1 cellular context compared by ENCODE assay signal in the genomic region with DNA sequence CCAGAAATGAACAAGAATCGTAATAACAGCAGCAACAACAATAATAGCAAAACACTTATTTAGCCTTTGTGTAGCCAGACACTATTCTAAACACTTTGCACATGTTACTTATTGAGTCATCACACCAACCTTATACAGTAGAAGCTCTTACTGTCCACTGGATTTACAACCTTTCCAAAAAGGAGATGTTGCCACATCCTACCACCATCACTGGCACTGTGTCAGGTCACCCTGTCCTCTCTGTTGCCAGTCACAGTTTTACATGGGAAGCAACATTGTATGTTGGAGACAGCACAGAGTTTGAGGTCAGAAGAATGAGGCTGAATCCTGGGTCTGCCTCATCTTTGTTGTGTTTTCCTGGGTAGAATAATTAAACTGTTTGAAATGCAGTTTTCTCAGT.
TF ChIP-seq lines count a peak whose summit lies in the region.

No MANE protein-coding gene starts in this region.

TF ChIP-seq in HepG2, 621 proteins besides CTCF, POLR2A, EP300 and RAD21:
- TF ChIP-seq, protein P1, sequence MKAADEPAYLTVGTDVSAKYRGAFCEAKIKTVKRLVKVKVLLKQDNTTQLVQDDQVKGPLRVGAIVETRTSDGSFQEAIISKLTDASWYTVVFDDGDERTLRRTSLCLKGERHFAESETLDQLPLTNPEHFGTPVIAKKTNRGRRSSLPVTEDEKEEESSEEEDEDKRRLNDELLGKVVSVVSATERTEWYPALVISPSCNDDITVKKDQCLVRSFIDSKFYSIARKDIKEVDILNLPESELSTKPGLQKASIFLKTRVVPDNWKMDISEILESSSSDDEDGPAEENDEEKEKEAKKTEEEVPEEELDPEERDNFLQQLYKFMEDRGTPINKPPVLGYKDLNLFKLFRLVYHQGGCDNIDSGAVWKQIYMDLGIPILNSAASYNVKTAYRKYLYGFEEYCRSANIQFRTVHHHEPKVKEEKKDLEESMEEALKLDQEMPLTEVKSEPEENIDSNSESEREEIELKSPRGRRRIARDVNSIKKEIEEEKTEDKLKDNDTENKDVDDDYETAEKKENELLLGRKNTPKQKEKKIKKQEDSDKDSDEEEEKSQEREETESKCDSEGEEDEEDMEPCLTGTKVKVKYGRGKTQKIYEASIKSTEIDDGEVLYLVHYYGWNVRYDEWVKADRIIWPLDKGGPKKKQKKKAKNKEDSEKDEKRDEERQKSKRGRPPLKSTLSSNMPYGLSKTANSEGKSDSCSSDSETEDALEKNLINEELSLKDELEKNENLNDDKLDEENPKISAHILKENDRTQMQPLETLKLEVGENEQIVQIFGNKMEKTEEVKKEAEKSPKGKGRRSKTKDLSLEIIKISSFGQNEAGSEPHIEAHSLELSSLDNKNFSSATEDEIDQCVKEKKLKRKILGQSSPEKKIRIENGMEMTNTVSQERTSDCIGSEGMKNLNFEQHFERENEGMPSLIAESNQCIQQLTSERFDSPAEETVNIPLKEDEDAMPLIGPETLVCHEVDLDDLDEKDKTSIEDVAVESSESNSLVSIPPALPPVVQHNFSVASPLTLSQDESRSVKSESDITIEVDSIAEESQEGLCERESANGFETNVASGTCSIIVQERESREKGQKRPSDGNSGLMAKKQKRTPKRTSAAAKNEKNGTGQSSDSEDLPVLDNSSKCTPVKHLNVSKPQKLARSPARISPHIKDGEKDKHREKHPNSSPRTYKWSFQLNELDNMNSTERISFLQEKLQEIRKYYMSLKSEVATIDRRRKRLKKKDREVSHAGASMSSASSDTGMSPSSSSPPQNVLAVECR (CRISPR knock-in tag; IDR thresholded peaks at IDR 0.05; ENCODE audit: borderline replicate concordance): no peak
- TF ChIP-seq, protein P2, sequence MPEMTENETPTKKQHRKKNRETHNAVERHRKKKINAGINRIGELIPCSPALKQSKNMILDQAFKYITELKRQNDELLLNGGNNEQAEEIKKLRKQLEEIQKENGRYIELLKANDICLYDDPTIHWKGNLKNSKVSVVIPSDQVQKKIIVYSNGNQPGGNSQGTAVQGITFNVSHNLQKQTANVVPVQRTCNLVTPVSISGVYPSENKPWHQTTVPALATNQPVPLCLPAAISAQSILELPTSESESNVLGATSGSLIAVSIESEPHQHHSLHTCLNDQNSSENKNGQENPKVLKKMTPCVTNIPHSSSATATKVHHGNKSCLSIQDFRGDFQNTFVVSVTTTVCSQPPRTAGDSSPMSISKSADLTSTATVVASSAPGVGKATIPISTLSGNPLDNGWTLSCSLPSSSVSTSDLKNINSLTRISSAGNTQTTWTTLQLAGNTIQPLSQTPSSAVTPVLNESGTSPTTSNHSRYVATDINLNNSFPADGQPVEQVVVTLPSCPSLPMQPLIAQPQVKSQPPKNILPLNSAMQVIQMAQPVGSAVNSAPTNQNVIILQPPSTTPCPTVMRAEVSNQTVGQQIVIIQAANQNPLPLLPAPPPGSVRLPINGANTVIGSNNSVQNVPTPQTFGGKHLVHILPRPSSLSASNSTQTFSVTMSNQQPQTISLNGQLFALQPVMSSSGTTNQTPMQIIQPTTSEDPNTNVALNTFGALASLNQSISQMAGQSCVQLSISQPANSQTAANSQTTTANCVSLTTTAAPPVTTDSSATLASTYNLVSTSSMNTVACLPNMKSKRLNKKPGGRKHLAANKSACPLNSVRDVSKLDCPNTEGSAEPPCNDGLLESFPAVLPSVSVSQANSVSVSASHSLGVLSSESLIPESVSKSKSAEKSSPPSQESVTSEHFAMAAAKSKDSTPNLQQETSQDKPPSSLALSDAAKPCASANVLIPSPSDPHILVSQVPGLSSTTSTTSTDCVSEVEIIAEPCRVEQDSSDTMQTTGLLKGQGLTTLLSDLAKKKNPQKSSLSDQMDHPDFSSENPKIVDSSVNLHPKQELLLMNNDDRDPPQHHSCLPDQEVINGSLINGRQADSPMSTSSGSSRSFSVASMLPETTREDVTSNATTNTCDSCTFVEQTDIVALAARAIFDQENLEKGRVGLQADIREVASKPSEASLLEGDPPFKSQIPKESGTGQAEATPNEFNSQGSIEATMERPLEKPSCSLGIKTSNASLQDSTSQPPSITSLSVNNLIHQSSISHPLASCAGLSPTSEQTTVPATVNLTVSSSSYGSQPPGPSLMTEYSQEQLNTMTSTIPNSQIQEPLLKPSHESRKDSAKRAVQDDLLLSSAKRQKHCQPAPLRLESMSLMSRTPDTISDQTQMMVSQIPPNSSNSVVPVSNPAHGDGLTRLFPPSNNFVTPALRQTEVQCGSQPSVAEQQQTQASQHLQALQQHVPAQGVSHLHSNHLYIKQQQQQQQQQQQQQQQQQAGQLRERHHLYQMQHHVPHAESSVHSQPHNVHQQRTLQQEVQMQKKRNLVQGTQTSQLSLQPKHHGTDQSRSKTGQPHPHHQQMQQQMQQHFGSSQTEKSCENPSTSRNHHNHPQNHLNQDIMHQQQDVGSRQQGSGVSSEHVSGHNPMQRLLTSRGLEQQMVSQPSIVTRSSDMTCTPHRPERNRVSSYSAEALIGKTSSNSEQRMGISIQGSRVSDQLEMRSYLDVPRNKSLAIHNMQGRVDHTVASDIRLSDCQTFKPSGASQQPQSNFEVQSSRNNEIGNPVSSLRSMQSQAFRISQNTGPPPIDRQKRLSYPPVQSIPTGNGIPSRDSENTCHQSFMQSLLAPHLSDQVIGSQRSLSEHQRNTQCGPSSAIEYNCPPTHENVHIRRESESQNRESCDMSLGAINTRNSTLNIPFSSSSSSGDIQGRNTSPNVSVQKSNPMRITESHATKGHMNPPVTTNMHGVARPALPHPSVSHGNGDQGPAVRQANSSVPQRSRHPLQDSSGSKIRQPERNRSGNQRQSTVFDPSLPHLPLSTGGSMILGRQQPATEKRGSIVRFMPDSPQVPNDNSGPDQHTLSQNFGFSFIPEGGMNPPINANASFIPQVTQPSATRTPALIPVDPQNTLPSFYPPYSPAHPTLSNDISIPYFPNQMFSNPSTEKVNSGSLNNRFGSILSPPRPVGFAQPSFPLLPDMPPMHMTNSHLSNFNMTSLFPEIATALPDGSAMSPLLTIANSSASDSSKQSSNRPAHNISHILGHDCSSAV (CRISPR knock-in tag; IDR thresholded peaks at IDR 0.05; ENCODE audit: borderline replicate concordance): no peak
- TF ChIP-seq ZFP90 (CRISPR knock-in tag; IDR thresholded peaks at IDR 0.05; ENCODE audit: borderline replicate concordance) (no peak), SKI (IDR thresholded peaks at IDR 0.05; ENCODE audit: partially characterized antibody) (no peak), SOX5 (CRISPR knock-in tag; IDR thresholded peaks at IDR 0.05; ENCODE audit: borderline replicate concordance) (no peak), HDAC1 (CRISPR knock-in tag; IDR thresholded peaks at IDR 0.05) (no peak), DR1 (CRISPR knock-in tag; IDR thresholded peaks at IDR 0.05) (no peak), KDM5B (CRISPR knock-in tag; IDR thresholded peaks at IDR 0.05; ENCODE audit: borderline replicate concordance) (no peak), ZNF562 (CRISPR knock-in tag; IDR thresholded peaks at IDR 0.05; ENCODE audit: borderline replicate concordance) (no peak), ZFP37 (CRISPR knock-in tag; IDR thresholded peaks at IDR 0.05; ENCODE audit: borderline replicate concordance) (no peak), ERF (CRISPR knock-in tag; IDR thresholded peaks at IDR 0.05) (no peak), JDP2 (CRISPR knock-in tag; IDR thresholded peaks at IDR 0.05; ENCODE audit: borderline replicate concordance) (no peak), ZNF569 (CRISPR knock-in tag; IDR thresholded peaks at IDR 0.05; ENCODE audit: borderline replicate concordance) (no peak)
- TF ChIP-seq, protein P3, sequence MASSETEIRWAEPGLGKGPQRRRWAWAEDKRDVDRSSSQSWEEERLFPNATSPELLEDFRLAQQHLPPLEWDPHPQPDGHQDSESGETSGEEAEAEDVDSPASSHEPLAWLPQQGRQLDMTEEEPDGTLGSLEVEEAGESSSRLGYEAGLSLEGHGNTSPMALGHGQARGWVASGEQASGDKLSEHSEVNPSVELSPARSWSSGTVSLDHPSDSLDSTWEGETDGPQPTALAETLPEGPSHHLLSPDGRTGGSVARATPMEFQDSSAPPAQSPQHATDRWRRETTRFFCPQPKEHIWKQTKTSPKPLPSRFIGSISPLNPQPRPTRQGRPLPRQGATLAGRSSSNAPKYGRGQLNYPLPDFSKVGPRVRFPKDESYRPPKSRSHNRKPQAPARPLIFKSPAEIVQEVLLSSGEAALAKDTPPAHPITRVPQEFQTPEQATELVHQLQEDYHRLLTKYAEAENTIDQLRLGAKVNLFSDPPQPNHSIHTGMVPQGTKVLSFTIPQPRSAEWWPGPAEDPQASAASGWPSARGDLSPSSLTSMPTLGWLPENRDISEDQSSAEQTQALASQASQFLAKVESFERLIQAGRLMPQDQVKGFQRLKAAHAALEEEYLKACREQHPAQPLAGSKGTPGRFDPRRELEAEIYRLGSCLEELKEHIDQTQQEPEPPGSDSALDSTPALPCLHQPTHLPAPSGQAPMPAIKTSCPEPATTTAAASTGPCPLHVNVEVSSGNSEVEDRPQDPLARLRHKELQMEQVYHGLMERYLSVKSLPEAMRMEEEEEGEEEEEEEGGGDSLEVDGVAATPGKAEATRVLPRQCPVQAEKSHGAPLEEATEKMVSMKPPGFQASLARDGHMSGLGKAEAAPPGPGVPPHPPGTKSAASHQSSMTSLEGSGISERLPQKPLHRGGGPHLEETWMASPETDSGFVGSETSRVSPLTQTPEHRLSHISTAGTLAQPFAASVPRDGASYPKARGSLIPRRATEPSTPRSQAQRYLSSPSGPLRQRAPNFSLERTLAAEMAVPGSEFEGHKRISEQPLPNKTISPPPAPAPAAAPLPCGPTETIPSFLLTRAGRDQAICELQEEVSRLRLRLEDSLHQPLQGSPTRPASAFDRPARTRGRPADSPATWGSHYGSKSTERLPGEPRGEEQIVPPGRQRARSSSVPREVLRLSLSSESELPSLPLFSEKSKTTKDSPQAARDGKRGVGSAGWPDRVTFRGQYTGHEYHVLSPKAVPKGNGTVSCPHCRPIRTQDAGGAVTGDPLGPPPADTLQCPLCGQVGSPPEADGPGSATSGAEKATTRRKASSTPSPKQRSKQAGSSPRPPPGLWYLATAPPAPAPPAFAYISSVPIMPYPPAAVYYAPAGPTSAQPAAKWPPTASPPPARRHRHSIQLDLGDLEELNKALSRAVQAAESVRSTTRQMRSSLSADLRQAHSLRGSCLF (CRISPR knock-in tag; IDR thresholded peaks at IDR 0.05; ENCODE audit: borderline replicate concordance): no peak
- TF ChIP-seq, protein P4, sequence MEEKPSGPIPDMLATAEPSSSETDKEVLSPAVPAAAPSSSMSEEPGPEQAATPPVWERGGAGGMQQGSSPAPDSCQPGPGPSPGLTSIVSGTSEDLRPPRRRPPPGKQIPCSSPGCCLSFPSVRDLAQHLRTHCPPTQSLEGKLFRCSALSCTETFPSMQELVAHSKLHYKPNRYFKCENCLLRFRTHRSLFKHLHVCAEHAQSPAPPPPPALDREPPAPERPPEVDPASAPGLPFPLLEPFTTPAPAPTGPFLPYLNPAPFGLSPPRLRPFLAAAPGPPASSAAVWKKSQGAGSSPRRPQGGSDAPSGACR (CRISPR knock-in tag; IDR thresholded peaks at IDR 0.05): no peak
- TF ChIP-seq, protein P5, sequence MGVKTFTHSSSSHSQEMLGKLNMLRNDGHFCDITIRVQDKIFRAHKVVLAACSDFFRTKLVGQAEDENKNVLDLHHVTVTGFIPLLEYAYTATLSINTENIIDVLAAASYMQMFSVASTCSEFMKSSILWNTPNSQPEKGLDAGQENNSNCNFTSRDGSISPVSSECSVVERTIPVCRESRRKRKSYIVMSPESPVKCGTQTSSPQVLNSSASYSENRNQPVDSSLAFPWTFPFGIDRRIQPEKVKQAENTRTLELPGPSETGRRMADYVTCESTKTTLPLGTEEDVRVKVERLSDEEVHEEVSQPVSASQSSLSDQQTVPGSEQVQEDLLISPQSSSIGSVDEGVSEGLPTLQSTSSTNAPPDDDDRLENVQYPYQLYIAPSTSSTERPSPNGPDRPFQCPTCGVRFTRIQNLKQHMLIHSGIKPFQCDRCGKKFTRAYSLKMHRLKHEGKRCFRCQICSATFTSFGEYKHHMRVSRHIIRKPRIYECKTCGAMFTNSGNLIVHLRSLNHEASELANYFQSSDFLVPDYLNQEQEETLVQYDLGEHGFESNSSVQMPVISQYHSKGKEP (CRISPR knock-in tag; IDR thresholded peaks at IDR 0.05): no peak
- TF ChIP-seq, protein P6, sequence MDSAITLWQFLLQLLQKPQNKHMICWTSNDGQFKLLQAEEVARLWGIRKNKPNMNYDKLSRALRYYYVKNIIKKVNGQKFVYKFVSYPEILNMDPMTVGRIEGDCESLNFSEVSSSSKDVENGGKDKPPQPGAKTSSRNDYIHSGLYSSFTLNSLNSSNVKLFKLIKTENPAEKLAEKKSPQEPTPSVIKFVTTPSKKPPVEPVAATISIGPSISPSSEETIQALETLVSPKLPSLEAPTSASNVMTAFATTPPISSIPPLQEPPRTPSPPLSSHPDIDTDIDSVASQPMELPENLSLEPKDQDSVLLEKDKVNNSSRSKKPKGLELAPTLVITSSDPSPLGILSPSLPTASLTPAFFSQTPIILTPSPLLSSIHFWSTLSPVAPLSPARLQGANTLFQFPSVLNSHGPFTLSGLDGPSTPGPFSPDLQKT (CRISPR knock-in tag; IDR thresholded peaks at IDR 0.05; ENCODE audit: borderline replicate concordance): no peak
- TF ChIP-seq, protein P7, sequence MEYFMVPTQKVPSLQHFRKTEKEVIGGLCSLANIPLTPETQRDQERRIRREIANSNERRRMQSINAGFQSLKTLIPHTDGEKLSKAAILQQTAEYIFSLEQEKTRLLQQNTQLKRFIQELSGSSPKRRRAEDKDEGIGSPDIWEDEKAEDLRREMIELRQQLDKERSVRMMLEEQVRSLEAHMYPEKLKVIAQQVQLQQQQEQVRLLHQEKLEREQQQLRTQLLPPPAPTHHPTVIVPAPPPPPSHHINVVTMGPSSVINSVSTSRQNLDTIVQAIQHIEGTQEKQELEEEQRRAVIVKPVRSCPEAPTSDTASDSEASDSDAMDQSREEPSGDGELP (IDR thresholded peaks at IDR 0.05; ENCODE audit: borderline replicate concordance, low read depth): no peak
